15 cellular contexts compared by ENCODE assay signal in genomic region chr19:38834104-38834490, GRCh38. TPM values are rescaled to one million over a fixed set of nuclear protein-coding genes. Genes with fewer than 3 reads are reported as not detected.
DNase-seq lines count a peak whose midpoint lies in the region; ATAC-seq and TF ChIP-seq lines count a peak whose summit lies in the region.
"Had no signal": no experiment of that assay in that cellular context is flagged by ENCODE, and none has a peak within 500 bp of the region (broad histone marks: within the 10 kb centered on the region; RNA-seq: fewer than 3 reads in every experiment).

No MANE protein-coding gene starts in this region.

- H3K27ac ChIP-seq in HEK293 (ENCODE audit: extremely low read depth, low read depth, low read length) (no peak overlapping the region; the same call in 1 of the 2 replicates), upper lobe of left lung (peak overlapping the region in 1 of 4 donors; percentile 91)

- DNase-seq in activated CD4-positive, alpha-beta memory T cell treated with anti-CD3 and anti-CD28 coated beads, Interleukin-2, amount 10 ng/mL, durations not matched to agents 7 days and 5 days: no peak
- DNase-seq in naive thymus-derived CD8-positive, alpha-beta T cell: no peak
- DNase-seq in NCI-H2171 (lab: John Stamatoyannopoulos, UW) (no peak), upper lobe of left lung (no peak)
- DNase-seq: AML-193, DMS79 treated with DMSO at 0.1 percent for 48 hours, NCI-H1436 treated with DMSO at 0.1 percent for 48 hours, NCI-H524 had no signal

- H3K4me1 ChIP-seq in HEK293 (ENCODE audit: control insufficient read depth, insufficient read depth, low read length) (peaks cover 19% of the 10 kb centered on the region), upper lobe of left lung (peaks cover 34 to 69% (median 38%) of the 10 kb centered on the region in 4 donors)

- H3K36me3 ChIP-seq in HEK293 (ENCODE audit: control insufficient read depth in 2 of 2, insufficient read depth in 1 of 2, low read length in 2 of 2) (peaks cover 46 to 60% of the 10 kb centered on the region in 2 experiments), upper lobe of left lung (peaks cover 30 to 55% (median 40%) of the 10 kb centered on the region in 4 donors)

- H3K4me3 ChIP-seq in HEK293 (ENCODE audit: low read depth, low read length) (no peak overlapping the region), upper lobe of left lung (no peak overlapping the region)

- no peak for TF ChIP-seq CTCF in HEK293 (tag by site-specific recombination; IDR thresholded peaks at IDR 0.05)
- TF ChIP-seq CTCF in upper lobe of left lung (IDR thresholded peaks at IDR 0.05): no peak

- H3K27ac Mint-ChIP-seq in activated CD4-positive, alpha-beta memory T cell treated with anti-CD3 and anti-CD28 coated beads, Interleukin-2, amount 10 ng/mL, durations not matched to agents 7 days and 5 days: peak overlapping the region; percentile 45
- peak overlapping the region in 6 of 10 donors; percentile 5 to 69 (median 25) for H3K27ac Mint-ChIP-seq in naive thymus-derived CD8-positive, alpha-beta T cell
- H3K27ac Mint-ChIP-seq: T-helper 2 cell treated with Interferon-gamma antibody and Interleukin-4, amounts not matched to agents 5 μg/mL and 100 μg/mL, for 36 hours had no signal

- TF ChIP-seq POLR2A in upper lobe of left lung (IDR thresholded peaks at IDR 0.05): no peak

- 93 to 99% methylated on average over 4 of the region's 4 CpGs for WGBS in upper lobe of left lung, 2 donors

- no peaks in the 10 kb centered on the region for H3K27me3 Mint-ChIP-seq in activated CD4-positive, alpha-beta memory T cell treated with anti-CD3 and anti-CD28 coated beads, Interleukin-2, amount 10 ng/mL, durations not matched to agents 7 days and 5 days
- H3K27me3 Mint-ChIP-seq in naive thymus-derived CD8-positive, alpha-beta T cell: no peaks in the 10 kb centered on the region
- H3K27me3 Mint-ChIP-seq: activated naive CD4-positive, alpha-beta T cell treated with anti-CD3 and anti-CD28 coated beads, Interleukin-2, amount 50 U/mL, for 24 hours had no signal

- no peak for TF ChIP-seq EP300 in upper lobe of left lung (IDR thresholded peaks at IDR 0.05)

- CTCF ChIA-PET in HEK293 (lab: Yijun Ruan, JAX): interaction anchor here (0.6 to 2.2 kb wide), 7 partner anchors 53 to 931 kb away, joined by 3 to 10 read pairs (median 3); partner anchors contain the start of genes MRPS12 and SARS2
- CTCF ChIA-PET in activated CD4-positive, alpha-beta memory T cell treated with anti-CD3 and anti-CD28 coated beads, Interleukin-2, amount 10 ng/mL, durations not matched to agents 7 days and 5 days (lab: Charles Lee): interaction anchor here (0.7 kb wide), 1 partner anchor 35 kb away, joined by 3 read pairs; no protein-coding TSS in a partner anchor

- H3K36me3 Mint-ChIP-seq in activated CD4-positive, alpha-beta memory T cell treated with anti-CD3 and anti-CD28 coated beads, Interleukin-2, amount 10 ng/mL, durations not matched to agents 7 days and 5 days (ENCODE audit: low read depth): peaks cover 51% of the 10 kb centered on the region
- peaks cover 0 to 49% (median 20%) of the 10 kb centered on the region in 3 donors for H3K36me3 Mint-ChIP-seq in naive thymus-derived CD8-positive, alpha-beta T cell

- peaks cover 37% of the 10 kb centered on the region for H3K4me1 Mint-ChIP-seq in activated CD4-positive, alpha-beta memory T cell treated with anti-CD3 and anti-CD28 coated beads, Interleukin-2, amount 10 ng/mL, durations not matched to agents 7 days and 5 days
- H3K4me1 Mint-ChIP-seq in naive thymus-derived CD8-positive, alpha-beta T cell: peaks cover 12 to 44% (median 31%) of the 10 kb centered on the region in 4 donors

- no peaks in the 10 kb centered on the region for H3K27me3 ChIP-seq in upper lobe of left lung

- H3K4me3 Mint-ChIP-seq in activated CD4-positive, alpha-beta memory T cell treated with anti-CD3 and anti-CD28 coated beads, Interleukin-2, amount 10 ng/mL, durations not matched to agents 7 days and 5 days: no peak overlapping the region
- H3K4me3 Mint-ChIP-seq in naive thymus-derived CD8-positive, alpha-beta T cell: no peak overlapping the region
- H3K4me3 Mint-ChIP-seq: activated naive CD4-positive, alpha-beta T cell treated with anti-CD3 and anti-CD28 coated beads, Interleukin-2, amount 50 U/mL, for 24 hours; T-helper 2 cell treated with Interferon-gamma antibody and Interleukin-4, amounts not matched to agents 5 μg/mL and 100 μg/mL, for 36 hours had no signal

- ATAC-seq in naive thymus-derived CD8-positive, alpha-beta T cell: no peak
- ATAC-seq in HG03520 (IDR thresholded peaks at IDR 0.05; ENCODE audit: unreplicated experiment) (no peak), upper lobe of left lung (ENCODE audit: low FRiP score in 2 of 2) (no peak)

- POLR2A ChIA-PET in HEK293 (lab: Yijun Ruan, JAX): interaction anchor here (1.0 to 7.4 kb wide), 6 partner anchors 8 to 215 kb away, joined by 3 to 159 read pairs (median 6); partner anchors contain the start of genes EIF3K, HNRNPL, MRPS12 and SARS2
- POLR2A ChIA-PET in activated CD4-positive, alpha-beta memory T cell treated with anti-CD3 and anti-CD28 coated beads, Interleukin-2, amount 10 ng/mL, durations not matched to agents 7 days and 5 days (lab: Charles Lee): interaction anchor here (1.0 to 4.6 kb wide), 6 partner anchors 8 to 99 kb away, joined by 3 to 34 read pairs (median 4); no protein-coding TSS in a partner anchor
- POLR2A ChIA-PET in naive thymus-derived CD8-positive, alpha-beta T cell (lab: Charles Lee): interaction anchor here (0.8 to 5.6 kb wide), 5 partner anchors 8 to 16 kb away, joined by 3 to 88 read pairs (median 3); partner anchors contain the start of gene HNRNPL

- no peaks in the 10 kb centered on the region for H3K9me3 Mint-ChIP-seq in activated CD4-positive, alpha-beta memory T cell treated with anti-CD3 and anti-CD28 coated beads, Interleukin-2, amount 10 ng/mL, durations not matched to agents 7 days and 5 days
- no peaks in the 10 kb centered on the region for H3K9me3 Mint-ChIP-seq in naive thymus-derived CD8-positive, alpha-beta T cell
- H3K9me3 Mint-ChIP-seq: activated naive CD4-positive, alpha-beta T cell treated with anti-CD3 and anti-CD28 coated beads, Interleukin-2, amount 50 U/mL, for 24 hours; T-helper 2 cell treated with Interferon-gamma antibody and Interleukin-4, amounts not matched to agents 5 μg/mL and 100 μg/mL, for 36 hours had no signal

- H3K9me3 ChIP-seq in HEK293 (ENCODE audit: control insufficient read depth, insufficient read depth, low read depth, low read length) (no peaks in the 10 kb centered on the region), upper lobe of left lung (no peaks in the 10 kb centered on the region)

TF ChIP-seq in HEK293, 187 proteins besides CTCF, POLR2A, EP300 and RAD21 (continues in another document):
- TF ChIP-seq ZNF837 (tag by site-specific recombination; IDR thresholded peaks at IDR 0.05) (no peak), HOXA7 (CRISPR knock-in tag; IDR thresholded peaks at IDR 0.05; ENCODE audit: borderline replicate concordance) (no peak)
- TF ChIP-seq, protein P1, sequence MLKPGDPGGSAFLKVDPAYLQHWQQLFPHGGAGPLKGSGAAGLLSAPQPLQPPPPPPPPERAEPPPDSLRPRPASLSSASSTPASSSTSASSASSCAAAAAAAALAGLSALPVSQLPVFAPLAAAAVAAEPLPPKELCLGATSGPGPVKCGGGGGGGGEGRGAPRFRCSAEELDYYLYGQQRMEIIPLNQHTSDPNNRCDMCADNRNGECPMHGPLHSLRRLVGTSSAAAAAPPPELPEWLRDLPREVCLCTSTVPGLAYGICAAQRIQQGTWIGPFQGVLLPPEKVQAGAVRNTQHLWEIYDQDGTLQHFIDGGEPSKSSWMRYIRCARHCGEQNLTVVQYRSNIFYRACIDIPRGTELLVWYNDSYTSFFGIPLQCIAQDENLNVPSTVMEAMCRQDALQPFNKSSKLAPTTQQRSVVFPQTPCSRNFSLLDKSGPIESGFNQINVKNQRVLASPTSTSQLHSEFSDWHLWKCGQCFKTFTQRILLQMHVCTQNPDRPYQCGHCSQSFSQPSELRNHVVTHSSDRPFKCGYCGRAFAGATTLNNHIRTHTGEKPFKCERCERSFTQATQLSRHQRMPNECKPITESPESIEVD (tag by site-specific recombination; IDR thresholded peaks at IDR 0.05): peak; percentile 95

RNA-seq across cellular contexts. Expression of gene ECH1, which starts 2.5 kb away (rescaled TPM):
- 100 to 1,000 TPM; 188 to 195 TPM for total RNA-seq in activated CD4-positive, alpha-beta memory T cell treated with anti-CD3 and anti-CD28 coated beads, Interleukin-2, amount 10 ng/mL, durations not matched to agents 7 days and 5 days
- total RNA-seq in naive thymus-derived CD8-positive, alpha-beta T cell: 100 to 1,000 TPM; 118 to 138 TPM
- polyA plus RNA-seq in naive thymus-derived CD8-positive, alpha-beta T cell: 100 to 1,000 TPM; 218 to 291 (median 238) TPM
- 100 to 1,000 TPM; 104 to 225 (median 189) TPM for total RNA-seq in upper lobe of left lung

RNA-seq across cellular contexts. Expression of gene HNRNPL, which starts 15.7 kb away (rescaled TPM):
- 100 to 1,000 TPM; 457 to 464 TPM for total RNA-seq in activated CD4-positive, alpha-beta memory T cell treated with anti-CD3 and anti-CD28 coated beads, Interleukin-2, amount 10 ng/mL, durations not matched to agents 7 days and 5 days
- 100 to 1,000 TPM; 390 to 406 TPM for total RNA-seq in naive thymus-derived CD8-positive, alpha-beta T cell
- 10 to 100 TPM; 70.6 to 77.6 (median 71.4) TPM for polyA plus RNA-seq in naive thymus-derived CD8-positive, alpha-beta T cell
- 100 to 1,000 TPM; 156 to 274 (median 178) TPM for total RNA-seq in upper lobe of left lung

RNA-seq across cellular contexts. Expression of gene LGALS4, which starts 21.4 kb away (rescaled TPM):
- total RNA-seq in activated CD4-positive, alpha-beta memory T cell treated with anti-CD3 and anti-CD28 coated beads, Interleukin-2, amount 10 ng/mL, durations not matched to agents 7 days and 5 days: under 1 TPM; 0.81 to 0.93 TPM
- total RNA-seq in naive thymus-derived CD8-positive, alpha-beta T cell: 10 to 100 TPM in 1 of 2 experiments, 1 to 10 TPM in 1; 9.6 to 10.7 TPM
- polyA plus RNA-seq in naive thymus-derived CD8-positive, alpha-beta T cell: under 1 TPM in 1 of 3 donors, not detected in 2; 0.27 TPM
- 10 to 100 TPM in 1 of 6 donors, 1 to 10 TPM in 5; 3.1 to 12.3 (median 5.0) TPM for total RNA-seq in upper lobe of left lung
- total RNA-seq: epithelial cell of proximal tubule had no signal

RNA-seq across cellular contexts. Expression of gene RINL, which starts 44.0 kb away (rescaled TPM):
- total RNA-seq in activated CD4-positive, alpha-beta memory T cell treated with anti-CD3 and anti-CD28 coated beads, Interleukin-2, amount 10 ng/mL, durations not matched to agents 7 days and 5 days: 10 to 100 TPM; 79.9 to 82.2 TPM
- total RNA-seq in naive thymus-derived CD8-positive, alpha-beta T cell: 10 to 100 TPM; 52.9 to 55.0 TPM
- 10 to 100 TPM; 29.9 to 64.7 (median 40.5) TPM for polyA plus RNA-seq in naive thymus-derived CD8-positive, alpha-beta T cell
- total RNA-seq in upper lobe of left lung: 10 to 100 TPM in 5 of 6 donors, 1 to 10 TPM in 1; 8.7 to 23.1 (median 13.2) TPM

RNA-seq across cellular contexts. Expression of gene LGALS7B, which starts 45.1 kb away (rescaled TPM):
- not detected for total RNA-seq in activated CD4-positive, alpha-beta memory T cell treated with anti-CD3 and anti-CD28 coated beads, Interleukin-2, amount 10 ng/mL, durations not matched to agents 7 days and 5 days
- not detected for total RNA-seq in naive thymus-derived CD8-positive, alpha-beta T cell
- polyA plus RNA-seq in naive thymus-derived CD8-positive, alpha-beta T cell: not detected
- 10 to 100 TPM in 1 of 6 donors, not detected in 5; 12.4 TPM for total RNA-seq in upper lobe of left lung
- total RNA-seq: liver had no signal
- polyA plus RNA-seq: neural cell had no signal
